8 cellular contexts compared by ENCODE assay signal in genomic region chr20:47502271-47502730, GRCh38. TPM values are rescaled to one million over a fixed set of nuclear protein-coding genes. Genes with fewer than 3 reads are reported as not detected.
DNase-seq lines count a peak whose midpoint lies in the region; ATAC-seq and TF ChIP-seq lines count a peak whose summit lies in the region.

No MANE protein-coding gene starts in this region.

- H3K36me3 ChIP-seq in CD4-positive, alpha-beta memory T cell (ENCODE audit: insufficient read depth, low read length), result no peaks in the 10 kb centered on the region
- H3K36me3 ChIP-seq in HUES48 (ENCODE audit: control insufficient read depth, insufficient read depth, low read length) (no peaks in the 10 kb centered on the region), psoas muscle (ENCODE audit: insufficient read depth in 1 of 2, low read depth in 1 of 2) (no peaks in the 10 kb centered on the region)

- peak overlapping the region; percentile 82 to 97 (median 93) for H3K27ac Mint-ChIP-seq in CD4-positive, alpha-beta memory T cell
- H3K27ac Mint-ChIP-seq in activated T-helper 2 cell treated with anti-CD3 and anti-CD28 coated beads, Interferon-gamma antibody, Interleukin-2, Interleukin-4, amounts not matched to agents 10 μg/mL and 5 μg/mL and 100 μg/mL, durations not matched to agents 14 hours and 24 hours and 36 hours, result peak overlapping the region; percentile 99

- peaks cover 45% of the 10 kb centered on the region for H3K4me1 ChIP-seq in CD4-positive, alpha-beta memory T cell (ENCODE audit: insufficient read depth, low read length)
- peaks cover 37% of the 10 kb centered on the region for H3K4me1 ChIP-seq in HUES48 (ENCODE audit: control insufficient read depth, insufficient read depth, low read length)
- H3K4me1 ChIP-seq in psoas muscle, result peaks cover 36% of the 10 kb centered on the region

- H3K4me3 Mint-ChIP-seq in CD4-positive, alpha-beta memory T cell, result peak overlapping the region; percentile 90 to 99 (median 96)
- peak overlapping the region; percentile 100 for H3K4me3 Mint-ChIP-seq in activated T-helper 2 cell treated with anti-CD3 and anti-CD28 coated beads, Interferon-gamma antibody, Interleukin-2, Interleukin-4, amounts not matched to agents 10 μg/mL and 5 μg/mL and 100 μg/mL, durations not matched to agents 14 hours and 24 hours and 36 hours (ENCODE audit: low read depth)

- POLR2A ChIA-PET in CD4-positive, alpha-beta memory T cell (lab: Charles Lee; ENCODE audit: partially characterized antibody), result interaction anchor here (0.7 to 5.6 kb wide), 25 partner anchors 7 to 1095 kb away, joined by 3 to 108 read pairs (median 4); partner anchors contain the start of gene ZMYND8

- H3K27me3 Mint-ChIP-seq in CD4-positive, alpha-beta memory T cell, result no peaks in the 10 kb centered on the region
- no peaks in the 10 kb centered on the region for H3K27me3 Mint-ChIP-seq in activated T-helper 2 cell treated with anti-CD3 and anti-CD28 coated beads, Interferon-gamma antibody, Interleukin-2, Interleukin-4, amounts not matched to agents 10 μg/mL and 5 μg/mL and 100 μg/mL, durations not matched to agents 14 hours and 24 hours and 36 hours (ENCODE audit: low read depth)

- peak overlapping the region; percentile 80 for H3K9ac ChIP-seq in HUES48 (ENCODE audit: low read depth, low read length)

- H3K4me1 Mint-ChIP-seq in CD4-positive, alpha-beta memory T cell, result peaks cover 32 to 63% (median 46%) of the 10 kb centered on the region in 4 donors
- H3K4me1 Mint-ChIP-seq in activated T-helper 2 cell treated with anti-CD3 and anti-CD28 coated beads, Interferon-gamma antibody, Interleukin-2, Interleukin-4, amounts not matched to agents 10 μg/mL and 5 μg/mL and 100 μg/mL, durations not matched to agents 14 hours and 24 hours and 36 hours (ENCODE audit: low read depth), result peaks cover 56% of the 10 kb centered on the region

- intact Hi-C loops in CD4-positive, alpha-beta memory T cell (cut with micrococcal nuclease), result loop anchor here (2.0 to 10.0 kb wide), 6 partner anchors 40 to 1542 kb away; partner anchors contain the start of genes CSE1L and ZMYND8
- intact Hi-C loops in activated T-helper 2 cell treated with anti-CD3 and anti-CD28 coated beads, Interferon-gamma antibody, Interleukin-2, Interleukin-4, amounts not matched to agents 10 μg/mL and 5 μg/mL and 100 μg/mL, durations not matched to agents 14 hours and 24 hours and 36 hours (cut with micrococcal nuclease), result loop anchor here (2.0 to 10.0 kb wide), 6 partner anchors 14 to 308 kb away; partner anchors contain the start of gene ZMYND8
- intact Hi-C loops in left cardiac atrium (cut with DNase I) (loop anchor here (5.0 to 10.0 kb wide), 4 partner anchors 75 to 120 kb away; no protein-coding TSS in a partner anchor), psoas muscle (cut with DNase I) (loop anchor here (5.0 kb wide), 3 partner anchors 65 to 120 kb away; no protein-coding TSS in a partner anchor)

- peak in 1 of 5 donors; percentile 22 for DNase-seq in CD4-positive, alpha-beta memory T cell
- no peak for DNase-seq in activated T-helper 2 cell treated with anti-CD3 and anti-CD28 coated beads, Interferon-gamma antibody, Interleukin-2, Interleukin-4, amounts not matched to agents 10 μg/mL and 5 μg/mL and 100 μg/mL, durations not matched to agents 14 hours and 24 hours and 36 hours (ENCODE audit: low spot score)
- DNase-seq in left cardiac atrium, result no peak
- DNase-seq in psoas muscle, result peak in 1 of 2 donors; percentile 17
- no peak for DNase-seq in NCI-H226
- DNase-seq in GOT3 (lab: John Stamatoyannopoulos, UW), result no peak

- WGBS in psoas muscle, 3 donors, result 0 to 1% (median 0%) methylated on average over 10 to 21 of the region's 21 CpGs

- peak overlapping the region; percentile 68 to 70 for H3K4me3 ChIP-seq in CD4-positive, alpha-beta memory T cell (ENCODE audit: low read length in 2 of 2)
- H3K4me3 ChIP-seq in HUES48 (ENCODE audit: low read depth, low read length), result peak overlapping the region; percentile 93
- peak overlapping the region; percentile 98 for H3K4me3 ChIP-seq in psoas muscle

- peaks cover 0 to 13% of the 10 kb centered on the region in 2 donors for H3K36me3 Mint-ChIP-seq in CD4-positive, alpha-beta memory T cell
- H3K36me3 Mint-ChIP-seq in activated T-helper 2 cell treated with anti-CD3 and anti-CD28 coated beads, Interferon-gamma antibody, Interleukin-2, Interleukin-4, amounts not matched to agents 10 μg/mL and 5 μg/mL and 100 μg/mL, durations not matched to agents 14 hours and 24 hours and 36 hours (ENCODE audit: low read depth), result peaks cover 44% of the 10 kb centered on the region

- CTCF ChIA-PET in CD4-positive, alpha-beta memory T cell (lab: Charles Lee; ENCODE audit: partially characterized antibody), result interaction anchor here (0.6 to 2.8 kb wide), 7 partner anchors 11 to 283 kb away, joined by 3 to 13 read pairs (median 3); no protein-coding TSS in a partner anchor

- no peaks in the 10 kb centered on the region for H3K27me3 ChIP-seq in CD4-positive, alpha-beta memory T cell (ENCODE audit: insufficient read depth, low read length)
- H3K27me3 ChIP-seq in HUES48 (ENCODE audit: control insufficient read depth, insufficient read depth, low read length) (no peaks in the 10 kb centered on the region), psoas muscle (ENCODE audit: insufficient read depth in 3 of 3, low read length in 2 of 3) (no peaks in the 10 kb centered on the region)

- H3K9me3 Mint-ChIP-seq in CD4-positive, alpha-beta memory T cell, result peaks cover 0 to 2% (median 0%) of the 10 kb centered on the region in 8 donors
- no peaks in the 10 kb centered on the region for H3K9me3 Mint-ChIP-seq in activated T-helper 2 cell treated with anti-CD3 and anti-CD28 coated beads, Interferon-gamma antibody, Interleukin-2, Interleukin-4, amounts not matched to agents 10 μg/mL and 5 μg/mL and 100 μg/mL, durations not matched to agents 14 hours and 24 hours and 36 hours

- no peak for TF ChIP-seq CTCF in psoas muscle (IDR thresholded peaks at IDR 0.05)

- H3K27ac ChIP-seq in CD4-positive, alpha-beta memory T cell (ENCODE audit: low read depth, low read length), result peak overlapping the region; percentile 75
- H3K27ac ChIP-seq in HUES48 (ENCODE audit: low read depth, low read length) (peak overlapping the region; percentile 88), psoas muscle (peak overlapping the region; percentile 89)

- H3K9me3 ChIP-seq in CD4-positive, alpha-beta memory T cell (ENCODE audit: control insufficient read depth in 1 of 2, low read length in 2 of 2), result no peaks in the 10 kb centered on the region
- H3K9me3 ChIP-seq in HUES48 (ENCODE audit: control insufficient read depth, insufficient read depth, low read length), result no peaks in the 10 kb centered on the region
- no peaks in the 10 kb centered on the region for H3K9me3 ChIP-seq in psoas muscle

- ATAC-seq in left cardiac atrium, result peak; percentile 25 to 49
- peak; percentile 14 to 45 (median 27) for ATAC-seq in psoas muscle
- ATAC-seq in GM19351 (IDR thresholded peaks at IDR 0.05; ENCODE audit: unreplicated experiment), result no peak

RNA-seq across cellular contexts. Expression of gene NCOA3, which starts 0.6 kb away (rescaled TPM):
- total RNA-seq in CD4-positive, alpha-beta memory T cell, result 10 to 100 TPM; 69.0 to 74.7 TPM
- 10 to 100 TPM in 1 of 2 donors, 1 to 10 TPM in 1; 7.0 to 23.4 TPM for polyA plus RNA-seq in CD4-positive, alpha-beta memory T cell
- 119 and 126 TPM in 2 replicates for total RNA-seq in activated T-helper 2 cell treated with anti-CD3 and anti-CD28 coated beads, Interferon-gamma antibody, Interleukin-2, Interleukin-4, amounts not matched to agents 10 μg/mL and 5 μg/mL and 100 μg/mL, durations not matched to agents 14 hours and 24 hours and 36 hours
- total RNA-seq in left cardiac atrium, result 10 to 100 TPM; 18.6 to 25.2 TPM
- 10 to 100 TPM; 13.0 to 56.9 (median 23.3) TPM for total RNA-seq in psoas muscle
- 10 to 100 TPM; 11.9 to 36.2 (median 14.2) TPM for polyA plus RNA-seq in psoas muscle
